Comparison of ENCODE assay signal across 1 cellular context in the genomic region with DNA sequence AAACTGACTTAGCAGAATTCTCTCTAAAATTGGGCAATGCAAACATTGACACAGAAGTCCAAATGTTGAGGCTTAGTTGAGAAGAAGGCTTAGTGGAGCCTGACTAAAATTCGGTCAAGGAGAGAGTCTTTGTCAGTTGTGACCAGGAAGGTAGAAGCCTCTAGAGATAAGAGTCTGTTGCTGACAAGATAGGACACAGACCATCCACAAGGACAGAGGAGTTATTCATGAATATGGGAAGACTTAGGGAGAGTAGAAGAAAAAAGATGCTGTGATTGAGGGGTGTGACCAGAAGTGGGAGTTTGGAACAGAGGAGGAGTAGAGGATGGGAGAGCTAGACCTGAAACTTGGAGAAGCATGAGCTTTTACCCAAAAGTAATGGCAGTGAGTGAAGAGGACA.
A peak's percentile ranks its signal among the peaks of the same experiment; 100 is the strongest.
TF ChIP-seq lines count a peak whose summit lies in the region.

No MANE protein-coding gene starts in this region.

TF ChIP-seq in K562, 482 proteins besides CTCF, POLR2A, EP300 and RAD21:
- TF ChIP-seq E2F6 (IDR thresholded peaks at IDR 0.05; ENCODE audit: borderline replicate concordance in 1 of 2, extremely low read depth in 1 of 2, insufficient read depth in 1 of 2, insufficient read length in 1 of 2, low read depth in 1 of 2, low read length in 1 of 2, poor library complexity in 1 of 2, severe bottlenecking in 1 of 2) (no peak), ZNF644 (tag; IDR thresholded peaks at IDR 0.05; ENCODE audit: low read depth) (no peak), MECOM (CRISPR knock-in tag; IDR thresholded peaks at IDR 0.05) (0 out of 2 replicates have a peak, but pooled peaks have one; percentile 52), CBFA2T3 (IDR thresholded peaks at IDR 0.05) (peak; percentile 50; the same call in 1 of the 2 replicates), ARID1B (IDR thresholded peaks at IDR 0.05) (0 out of 2 replicates have a peak, but pooled peaks have one; percentile 16)
TF ChIP-seq in K562: peak in this region for 3.
